Comparison of ENCODE assay signal across 33 cellular contexts in genomic region chr1:223029985-223030769, GRCh38.
A peak's percentile ranks its signal among the peaks of the same experiment; 100 is the strongest.
DNase-seq lines count a peak whose midpoint lies in the region; ATAC-seq and TF ChIP-seq lines count a peak whose summit lies in the region.
"Had no signal": no experiment of that assay in that cellular context is flagged by ENCODE, and none has a peak within 500 bp of the region (broad histone marks: within the 10 kb centered on the region; RNA-seq: fewer than 3 reads in every experiment).

No MANE protein-coding gene starts in this region.

- H3K79me2 ChIP-seq in neural progenitor cell (ENCODE audit: low read depth) = no peaks in the 10 kb centered on the region

- H3K4me3 ChIP-seq in neural progenitor cell = no peak overlapping the region
- H3K4me3 ChIP-seq: ascending aorta, cardiac muscle cell, colonic mucosa, GM12878, K562, thoracic aorta, uterus had no signal

- peaks cover 34% of the 10 kb centered on the region for H3K27me3 ChIP-seq in neural progenitor cell
- H3K27me3 ChIP-seq: ascending aorta, cardiac muscle cell, colonic mucosa, uterus had no signal

- H3K27ac ChIP-seq in neural progenitor cell = no peak overlapping the region
- H3K27ac ChIP-seq: cardiac muscle cell, colonic mucosa, epithelial cell of prostate, RWPE1, uterus had no signal

- H2AFZ ChIP-seq in neural progenitor cell (replicated peaks) = peak overlapping the region; percentile 73

- ATAC-seq in omental fat pad (ENCODE audit: low FRiP score) = no peak
- ATAC-seq in HG02840 (IDR thresholded peaks at IDR 0.05; ENCODE audit: low FRiP score, unreplicated experiment) = no peak
- no peak for ATAC-seq in GM21576 (IDR thresholded peaks at IDR 0.05; ENCODE audit: unreplicated experiment)
- ATAC-seq: CD8-positive, alpha-beta T cell; GM12878; K562; right cardiac atrium had no signal

- no peaks in the 10 kb centered on the region for H3K36me3 Mint-ChIP-seq in neural progenitor cell
- H3K36me3 Mint-ChIP-seq: activated naive CD8-positive, alpha-beta T cell treated with anti-CD3 and anti-CD28 coated beads, Interleukin-2, amount 10 ng/mL, durations not matched to agents 7 days and 5 days; CD8-positive, alpha-beta T cell had no signal

- peaks cover 15% of the 10 kb centered on the region for H3K27me3 Mint-ChIP-seq in neural progenitor cell (ENCODE audit: insufficient read depth, low read depth)
- H3K27me3 Mint-ChIP-seq: stimulated activated naive CD8-positive, alpha-beta T cell treated with anti-CD3 and anti-CD28 coated beads, Interleukin-15, Interleukin-2, amounts not matched to agents 100 ng/mL and 50 ng/mL, for 24 hours had no signal

- H3K36me3 ChIP-seq in neural progenitor cell = no peaks in the 10 kb centered on the region
- H3K36me3 ChIP-seq: ascending aorta, cardiac muscle cell, colonic mucosa, thoracic aorta, uterus had no signal

- peaks cover 2% of the 10 kb centered on the region for H3K9me3 Mint-ChIP-seq in neural progenitor cell
- H3K9me3 Mint-ChIP-seq: activated naive CD8-positive, alpha-beta T cell treated with anti-CD3 and anti-CD28 coated beads, Interleukin-2, amount 10 ng/mL, durations not matched to agents 7 days and 5 days; CD8-positive, alpha-beta T cell; stimulated activated naive CD8-positive, alpha-beta T cell treated with anti-CD3 and anti-CD28 coated beads, Interleukin-15, Interleukin-2, amounts not matched to agents 100 ng/mL and 50 ng/mL, for 24 hours had no signal

- H3K4me1 ChIP-seq in neural progenitor cell = peaks cover 12% of the 10 kb centered on the region
- H3K4me1 ChIP-seq: colonic mucosa, uterus had no signal

- H3K9ac ChIP-seq in neural progenitor cell = no peak overlapping the region

- H3K4me1 Mint-ChIP-seq in neural progenitor cell = peaks cover 33% of the 10 kb centered on the region

- peaks cover 5% of the 10 kb centered on the region for H3F3A ChIP-seq in neural progenitor cell (ENCODE audit: low read depth)

- no peaks in the 10 kb centered on the region for H4K20me1 ChIP-seq in neural progenitor cell (ENCODE audit: low read depth)

- peak overlapping the region; percentile 60 for H3K4me2 ChIP-seq in neural progenitor cell

- TF ChIP-seq CTCF in neural progenitor cell (IDR thresholded peaks at IDR 0.05) (no peak), omental fat pad (IDR thresholded peaks at IDR 0.05) (no peak)

- no peak overlapping the region for H3K27ac Mint-ChIP-seq in neural progenitor cell
- H3K27ac Mint-ChIP-seq: activated naive CD8-positive, alpha-beta T cell treated with anti-CD3 and anti-CD28 coated beads, Interleukin-2, amount 10 ng/mL, durations not matched to agents 7 days and 5 days; CD8-positive, alpha-beta T cell; stimulated activated naive CD8-positive, alpha-beta T cell treated with anti-CD3 and anti-CD28 coated beads, Interleukin-15, Interleukin-2, amounts not matched to agents 100 ng/mL and 50 ng/mL, for 24 hours had no signal

- H3K4me3 Mint-ChIP-seq in neural progenitor cell = no peak overlapping the region
- H3K4me3 Mint-ChIP-seq: activated naive CD8-positive, alpha-beta T cell treated with anti-CD3 and anti-CD28 coated beads, Interleukin-2, amount 10 ng/mL, durations not matched to agents 7 days and 5 days; CD8-positive, alpha-beta T cell; stimulated activated naive CD8-positive, alpha-beta T cell treated with anti-CD3 and anti-CD28 coated beads, Interleukin-15, Interleukin-2, amounts not matched to agents 100 ng/mL and 50 ng/mL, for 24 hours had no signal

- DNase-seq in ELF-1 (ENCODE audit: low read depth, low spot score) = peak; percentile 86
- peak; percentile 87 to 89 for DNase-seq in NCI-H526 (lab: John Stamatoyannopoulos, UW)
- DNase-seq in iPS DF 4.7 (ENCODE audit: extremely low read depth, low spot score) = peak; percentile 80
- DNase-seq in neural progenitor cell (ENCODE audit: low spot score) = no peak
- no peak for DNase-seq in omental fat pad (ENCODE audit: low spot score)
- no peak for DNase-seq in CD1c-positive myeloid dendritic cell (ENCODE audit: extremely low spot score)
- DNase-seq: activated CD4-positive, alpha-beta T cell treated with anti-CD3 and anti-CD28 coated beads, Interleukin-2, amount 50 U/mL, for 48 hours; activated gamma-delta T cell treated with Interleukin-2 at 50 U/mL for 16 hours; activated naive CD8-positive, alpha-beta T cell treated with anti-CD3 and anti-CD28 coated beads, Interleukin-2, amount 10 ng/mL, durations not matched to agents 7 days and 5 days; activated T-cell treated with anti-CD3 and anti-CD28 coated beads, Interleukin-2, amount 50 U/mL, for 48 hours; CD8-positive, alpha-beta T cell; colonic mucosa; effector CD4-positive, alpha-beta T cell; EL; hippocampal formation; NCI-H1048; NCI-H2107; NCI-H446; NCI-H82; right cardiac atrium; stimulated activated CD4-positive, alpha-beta T cell treated with anti-CD3 and anti-CD28 coated beads, Interleukin-2, amount 100 ng/mL, for 24 hours; stimulated activated CD8-positive, alpha-beta memory T cell treated with anti-CD3 and anti-CD28 coated beads, Interleukin-4, amount 100 ng/mL, for 48 hours; uterus had no signal

- H3K9me3 ChIP-seq in neural progenitor cell (ENCODE audit: low read depth) = no peaks in the 10 kb centered on the region
- H3K9me3 ChIP-seq: ascending aorta, colonic mucosa, thoracic aorta, uterus had no signal

Comparison
In these comparisons a context has a peak if more than half of its experiments do, and no peak if none do; other contexts are left out.
1. DNase-seq: peak in ELF-1 (single experiment), NCI-H526 (2 of 2) and iPS DF 4.7 (single experiment); none in neural progenitor cell (single experiment), omental fat pad (single experiment) and CD1c-positive myeloid dendritic cell (single experiment).